Comparison of ENCODE assay signal across 24 cellular contexts in genomic region chr20:39897781-39898466, GRCh38.
DNase-seq lines count a peak whose midpoint lies in the region; ATAC-seq and FAIRE-seq lines count a peak whose summit lies in the region.
"Had no signal": no experiment of that assay in that cellular context is flagged by ENCODE, and none has a peak within 500 bp of the region (broad histone marks: within the 10 kb centered on the region; RNA-seq: fewer than 3 reads in every experiment).

No MANE protein-coding gene starts in this region.

- no peak overlapping the region for H3K4me3 ChIP-seq in mesenchymal stem cell (ENCODE audit: insufficient read depth in 1 of 2, low read depth in 1 of 2, low read length in 2 of 2)
- H3K4me3 ChIP-seq in Karpas-422 (ENCODE audit: low read length): no peak overlapping the region
- H3K4me3 ChIP-seq: adrenal gland, breast epithelium, coronary artery, lung had no signal

- H4K8ac ChIP-seq in mesenchymal stem cell (ENCODE audit: low read length): peak overlapping the region; percentile 4

- no peak overlapping the region for H2AK5ac ChIP-seq in mesenchymal stem cell (ENCODE audit: low read length, severe bottlenecking)

- H3K36me3 ChIP-seq in mesenchymal stem cell (ENCODE audit: control insufficient read depth in 1 of 2, insufficient read depth in 2 of 2, low read depth in 1 of 2, low read length in 2 of 2) (no peaks in the 10 kb centered on the region), Karpas-422 (ENCODE audit: insufficient read depth, low read length) (no peaks in the 10 kb centered on the region)
- H3K36me3 ChIP-seq: adrenal gland, breast epithelium had no signal

- H3K27ac ChIP-seq in mesenchymal stem cell (ENCODE audit: low read length, poor library complexity, severe bottlenecking) (no peak overlapping the region), Karpas-422 (ENCODE audit: low read length) (no peak overlapping the region)
- H3K27ac ChIP-seq: adrenal gland, breast epithelium, coronary artery had no signal

- H3K9ac ChIP-seq in mesenchymal stem cell (ENCODE audit: low read length) (no peak overlapping the region), Karpas-422 (ENCODE audit: low read length) (no peak overlapping the region)

- no peak for ATAC-seq in HG02763 (IDR thresholded peaks at IDR 0.05; ENCODE audit: unreplicated experiment)
- ATAC-seq: activated T-cell treated with anti-CD3 and anti-CD28 coated beads, Interleukin-2, amount 50 U/mL, for 72 hours; sciatic nerve; stimulated activated naive B cell treated with anti-CD40 and anti-IgM and Interleukin-4, amounts not matched to agents 10 μg/mL and 1 μg/mL and 100 μg/mL, for 72 hours; T-cell had no signal

- H3K14ac ChIP-seq in mesenchymal stem cell (ENCODE audit: low read length in 2 of 2): no peak overlapping the region

- H2BK12ac ChIP-seq in mesenchymal stem cell (ENCODE audit: low read length in 2 of 2): peak overlapping the region in 1 of 2 experiments; percentile 49

- WGBS in mesenchymal stem cell: 100% methylated on average over 3 of the region's 4 CpGs

- H4K20me1 ChIP-seq in Karpas-422 (ENCODE audit: insufficient read depth, low read depth, low read length): no peaks in the 10 kb centered on the region

- no peak overlapping the region for H3K23ac ChIP-seq in mesenchymal stem cell (ENCODE audit: low read length in 2 of 2)

- no peaks in the 10 kb centered on the region for H3K79me1 ChIP-seq in mesenchymal stem cell (replicated peaks; ENCODE audit: low read length, poor library complexity, severe bottlenecking)

- H2BK120ac ChIP-seq in mesenchymal stem cell (ENCODE audit: low read depth, low read length): no peak overlapping the region

- peak overlapping the region in 1 of 2 experiments; percentile 16 for H3K18ac ChIP-seq in mesenchymal stem cell (ENCODE audit: low read depth in 1 of 2, low read length in 2 of 2)

- H3K9me3 ChIP-seq in mesenchymal stem cell (ENCODE audit: control insufficient read depth, low read length) (no peaks in the 10 kb centered on the region), Karpas-422 (ENCODE audit: low read length) (no peaks in the 10 kb centered on the region)
- H3K9me3 ChIP-seq: adrenal gland, breast epithelium had no signal

- H3K4me2 ChIP-seq in mesenchymal stem cell (ENCODE audit: low read length, poor library complexity, severe bottlenecking): no peak overlapping the region
- H3K4me2 ChIP-seq in Karpas-422 (ENCODE audit: low read depth, low read length, poor library complexity, severe bottlenecking): no peak overlapping the region

- no peak overlapping the region for H2AFZ ChIP-seq in mesenchymal stem cell (ENCODE audit: low read depth, low read length)
- H2AFZ ChIP-seq in Karpas-422 (ENCODE audit: low read length): no peak overlapping the region

- DNase-seq in Daoy (ENCODE audit: low read depth): peak; percentile 4
- DNase-seq in M059J (ENCODE audit: low read depth): peak; percentile 63
- DNase-seq in dedifferentiated amniotic fluid mesenchymal stem cell (ENCODE audit: extremely low spot score): peak; percentile 57
- peak; percentile 66 for DNase-seq in mesenchymal stem cell
- DNase-seq in RCC 7860 (ENCODE audit: low spot score): no peak
- no peak for DNase-seq in Karpas-422
- no peak for DNase-seq in effector CD4-positive, alpha-beta T cell
- DNase-seq: activated B cell treated with CpG ODN at 0.5 μM for 24 hours; activated naive CD4-positive, alpha-beta T cell; activated T-cell treated with anti-CD3 and anti-CD28 coated beads, Interleukin-2, amount 50 U/mL, for 72 hours; NCI-H1105; NCI-H2029; NCI-H2227 treated with DMSO at 0.1 percent for 48 hours; NCI-H774; stimulated activated CD4-positive, alpha-beta T cell treated with anti-CD3 and anti-CD28 coated beads, Interleukin-15, amount 100 ng/mL, for 24 hours; stimulated activated naive B cell treated with anti-CD40 and anti-IgM and Interleukin-4, amounts not matched to agents 10 μg/mL and 1 μg/mL and 100 μg/mL, for 72 hours; T-cell had no signal

- no peak overlapping the region for H2BK15ac ChIP-seq in mesenchymal stem cell (ENCODE audit: low read depth, poor library complexity, severe bottlenecking)

- H3K79me2 ChIP-seq in Karpas-422 (ENCODE audit: low read length): no peaks in the 10 kb centered on the region

- peak overlapping the region in 1 of 2 experiments; percentile 60 for H3K4ac ChIP-seq in mesenchymal stem cell (ENCODE audit: low read depth in 1 of 2, low read length in 2 of 2)

- no peak overlapping the region for H2BK5ac ChIP-seq in mesenchymal stem cell (ENCODE audit: low read depth, low read length, poor library complexity, severe bottlenecking)

- H3K4me1 ChIP-seq in mesenchymal stem cell (ENCODE audit: control insufficient read depth, insufficient read depth, low read depth, low read length) (no peaks in the 10 kb centered on the region), Karpas-422 (ENCODE audit: low read length) (no peaks in the 10 kb centered on the region)
- H3K4me1 ChIP-seq: breast epithelium had no signal

- H3K9me2 ChIP-seq in Karpas-422 (replicated peaks; ENCODE audit: insufficient read depth, low read length): no peaks in the 10 kb centered on the region

- no peak for FAIRE-seq in RCC 7860 (lab: Jason Lieb, UNC)
- FAIRE-seq: GM12892 had no signal

- H3K27me3 ChIP-seq in mesenchymal stem cell (ENCODE audit: control insufficient read depth in 1 of 2, insufficient read depth in 1 of 2, low read length in 2 of 2) (no peaks in the 10 kb centered on the region), Karpas-422 (ENCODE audit: low read length) (0 out of 2 replicates have a peak, but pooled peaks cover 4% of the 10 kb centered on the region)
- H3K27me3 ChIP-seq: adrenal gland, breast epithelium had no signal

- peak overlapping the region; percentile 43 for H4K91ac ChIP-seq in mesenchymal stem cell (ENCODE audit: low read length)

Comparison
In these comparisons a context has a peak if more than half of its experiments do, and no peak if none do; other contexts are left out.
1. DNase-seq: peak in Daoy (single experiment), M059J (single experiment), dedifferentiated amniotic fluid mesenchymal stem cell (single experiment) and mesenchymal stem cell (single experiment); none in RCC 7860 (single experiment), Karpas-422 (single experiment) and effector CD4-positive, alpha-beta T cell (single experiment).